ENCODE assay signal across 1 cellular context in genomic region chr12:10362325-10362724, GRCh38.
TF ChIP-seq lines count a peak whose summit lies in the region.

No MANE protein-coding gene starts in this region.

TF ChIP-seq in HepG2, 621 proteins besides CTCF, POLR2A, EP300 and RAD21:
- TF ChIP-seq IKZF4 (CRISPR knock-in tag; IDR thresholded peaks at IDR 0.05; ENCODE audit: borderline replicate concordance, low read depth, not compliant biosample characterization) (no peak), ZNF780A (CRISPR knock-in tag; IDR thresholded peaks at IDR 0.05) (no peak), ZNF616 (CRISPR knock-in tag; IDR thresholded peaks at IDR 0.05; ENCODE audit: low read depth) (no peak), MXD4 (CRISPR knock-in tag; IDR thresholded peaks at IDR 0.05) (no peak), NAIF1 (CRISPR knock-in tag; IDR thresholded peaks at IDR 0.05; ENCODE audit: borderline replicate concordance) (no peak), CBX2 (IDR thresholded peaks at IDR 0.05; ENCODE audit: low read depth, low read length) (no peak), CBX2 (CRISPR knock-in tag; IDR thresholded peaks at IDR 0.05; ENCODE audit: low read depth) (no peak), ZNF34 (CRISPR knock-in tag; IDR thresholded peaks at IDR 0.05; ENCODE audit: borderline replicate concordance) (no peak), CCAR2 (optimal IDR thresholded peaks at IDR 0.05; ENCODE audit: low read depth, low read length) (no peak), ATF4 (CRISPR knock-in tag; IDR thresholded peaks at IDR 0.05) (no peak), ZSCAN29 (CRISPR knock-in tag; conservative IDR thresholded peaks at IDR 0.05) (no peak), RBM22 (optimal IDR thresholded peaks at IDR 0.05; ENCODE audit: low read length) (no peak), SPEN (CRISPR knock-in tag; IDR thresholded peaks at IDR 0.05; ENCODE audit: low read depth) (no peak), ZNF318 (CRISPR knock-in tag; IDR thresholded peaks at IDR 0.05) (no peak), ZNF639 (CRISPR knock-in tag; conservative IDR thresholded peaks at IDR 0.05) (no peak), FOXO1 (CRISPR knock-in tag; IDR thresholded peaks at IDR 0.05) (no peak), ZNF563 (CRISPR knock-in tag; IDR thresholded peaks at IDR 0.05) (no peak), ZNF260 (CRISPR knock-in tag; IDR thresholded peaks at IDR 0.05; ENCODE audit: borderline replicate concordance, low read depth) (no peak), U2AF1 (optimal IDR thresholded peaks at IDR 0.05; ENCODE audit: low read depth, low read length) (no peak)
